In genomic region chr4:57676394-57676793, GRCh38 we compare ENCODE assay signal across 27 cellular contexts.
"Had no signal": no experiment of that assay in that cellular context is flagged by ENCODE, and none has a peak within 500 bp of the region (broad histone marks: within the 10 kb centered on the region; RNA-seq: fewer than 3 reads in every experiment).

No MANE protein-coding gene starts in this region.

- H3K4me1 Mint-ChIP-seq: stimulated activated effector memory CD8-positive, alpha-beta T cell treated with anti-CD3 and anti-CD28 coated beads, Interleukin-12 subunit alpha, Interleukin-12 subunit beta, amount 100 ng/mL, for 72 hours; stimulated activated memory B cell treated with anti-CD40 and anti-IgM and Interleukin-4, amounts not matched to agents 10 μg/mL and 1 μg/mL and 100 μg/mL, for 72 hours; stimulated activated naive B cell treated with anti-CD40 and anti-IgM and Interleukin-4, amounts not matched to agents 10 μg/mL and 1 μg/mL and 100 μg/mL, for 72 hours; stimulated activated naive CD8-positive, alpha-beta T cell treated with anti-CD3 and anti-CD28 coated beads, Interleukin-15, amount 100 ng/mL, for 72 hours had no signal

- H3K4me3 Mint-ChIP-seq: stimulated activated effector memory CD8-positive, alpha-beta T cell treated with anti-CD3 and anti-CD28 coated beads, Interleukin-12 subunit alpha, Interleukin-12 subunit beta, amount 100 ng/mL, for 72 hours; stimulated activated memory B cell treated with anti-CD40 and anti-IgM and Interleukin-4, amounts not matched to agents 10 μg/mL and 1 μg/mL and 100 μg/mL, for 72 hours; stimulated activated naive B cell treated with anti-CD40 and anti-IgM and Interleukin-4, amounts not matched to agents 10 μg/mL and 1 μg/mL and 100 μg/mL, for 72 hours; stimulated activated naive CD8-positive, alpha-beta T cell treated with anti-CD3 and anti-CD28 coated beads, Interleukin-15, amount 100 ng/mL, for 72 hours; stimulated activated naive CD8-positive, alpha-beta T cell treated with anti-CD3 and anti-CD28 coated beads, Interleukin-15, Interleukin-2, amounts not matched to agents 100 ng/mL and 50 ng/mL, for 24 hours; type B pancreatic cell had no signal

- H3K4me3 ChIP-seq: stomach, suprapubic skin, thoracic aorta, thyroid gland, tibial artery, tibial nerve, transverse colon, upper lobe of left lung, upper lobe of right lung, uterus, vagina had no signal

- H3K27ac Mint-ChIP-seq: stimulated activated effector memory CD8-positive, alpha-beta T cell treated with anti-CD3 and anti-CD28 coated beads, Interleukin-12 subunit alpha, Interleukin-12 subunit beta, amount 100 ng/mL, for 72 hours; stimulated activated memory B cell treated with anti-CD40 and anti-IgM and Interleukin-4, amounts not matched to agents 10 μg/mL and 1 μg/mL and 100 μg/mL, for 72 hours; stimulated activated naive B cell treated with anti-CD40 and anti-IgM and Interleukin-4, amounts not matched to agents 10 μg/mL and 1 μg/mL and 100 μg/mL, for 72 hours; stimulated activated naive CD8-positive, alpha-beta T cell treated with anti-CD3 and anti-CD28 coated beads, Interleukin-15, amount 100 ng/mL, for 72 hours; stimulated activated naive CD8-positive, alpha-beta T cell treated with anti-CD3 and anti-CD28 coated beads, Interleukin-15, Interleukin-2, amounts not matched to agents 100 ng/mL and 50 ng/mL, for 24 hours; type B pancreatic cell had no signal

- H3K9me3 ChIP-seq: stomach, suprapubic skin, thoracic aorta, thyroid gland, tibial artery, tibial nerve, transverse colon, upper lobe of left lung, upper lobe of right lung, uterus, vagina had no signal

- H3K4me1 ChIP-seq: suprapubic skin, thyroid gland, tibial artery, tibial nerve, transverse colon, upper lobe of left lung, upper lobe of right lung, uterus, vagina had no signal

- DNase-seq: stimulated activated CD4-positive, alpha-beta T cell treated with anti-CD3 and anti-CD28 coated beads, Interleukin-2, amount 100 ng/mL, for 48 hours; stimulated activated CD4-positive, alpha-beta T cell treated with anti-CD3 and anti-CD28 coated beads, Interleukin-4, amount 100 ng/mL, for 1 hour; stimulated activated CD4-positive, alpha-beta T cell treated with anti-CD3 and anti-CD28 coated beads, Interleukin-4, amount 100 ng/mL, for 24 hours; stimulated activated CD4-positive, alpha-beta T cell treated with anti-CD3 and anti-CD28 coated beads, Interleukin-4, amount 100 ng/mL, for 4 hours; stimulated activated CD8-positive, alpha-beta memory T cell treated with anti-CD3 and anti-CD28 coated beads, Interleukin-4, amount 100 ng/mL, for 48 hours; stimulated activated naive B cell treated with anti-CD40 and anti-IgM and Interleukin-4, amounts not matched to agents 10 μg/mL and 1 μg/mL and 100 μg/mL, for 72 hours; stimulated activated naive CD4-positive, alpha-beta T cell; stimulated activated naive CD4-positive, alpha-beta T cell treated with Interleukin-2 at 50 U/mL for 16 hours; stimulated activated naive CD8-positive, alpha-beta T cell treated with anti-CD3 and anti-CD28 coated beads, Interleukin-15, amount 100 ng/mL, for 72 hours; stimulated activated naive CD8-positive, alpha-beta T cell treated with anti-CD3 and anti-CD28 coated beads, Interleukin-15, Interleukin-2, amounts not matched to agents 100 U/mL and 50 U/mL, for 24 hours; stomach; substantia nigra; thyroid gland; tibial artery; transverse colon; upper lobe of left lung; upper lobe of right lung; uterus had no signal

- H3K27me3 Mint-ChIP-seq: stimulated activated memory B cell treated with anti-CD40 and anti-IgM and Interleukin-4, amounts not matched to agents 10 μg/mL and 1 μg/mL and 100 μg/mL, for 72 hours; stimulated activated naive B cell treated with anti-CD40 and anti-IgM and Interleukin-4, amounts not matched to agents 10 μg/mL and 1 μg/mL and 100 μg/mL, for 72 hours; stimulated activated naive CD8-positive, alpha-beta T cell treated with anti-CD3 and anti-CD28 coated beads, Interleukin-15, amount 100 ng/mL, for 72 hours; stimulated activated naive CD8-positive, alpha-beta T cell treated with anti-CD3 and anti-CD28 coated beads, Interleukin-15, Interleukin-2, amounts not matched to agents 100 ng/mL and 50 ng/mL, for 24 hours; type B pancreatic cell had no signal

- H3K36me3 ChIP-seq: stomach, suprapubic skin, thoracic aorta, thyroid gland, tibial artery, tibial nerve, transverse colon, upper lobe of left lung, upper lobe of right lung, uterus, vagina had no signal

- H3K27me3 ChIP-seq: stomach, suprapubic skin, thyroid gland, tibial artery, tibial nerve, transverse colon, upper lobe of left lung, upper lobe of right lung, uterus, vagina had no signal

- ATAC-seq: stimulated activated effector memory CD8-positive, alpha-beta T cell treated with anti-CD3 and anti-CD28 coated beads, Interleukin-12 subunit alpha, Interleukin-12 subunit beta, amount 100 ng/mL, for 72 hours; stimulated activated memory B cell treated with anti-CD40 and anti-IgM and Interleukin-4, amounts not matched to agents 10 μg/mL and 1 μg/mL and 100 μg/mL, for 72 hours; stimulated activated naive B cell treated with anti-CD40 and anti-IgM and Interleukin-4, amounts not matched to agents 10 μg/mL and 1 μg/mL and 100 μg/mL, for 72 hours; stimulated activated naive CD8-positive, alpha-beta T cell treated with anti-CD3 and anti-CD28 coated beads, Interleukin-15, amount 100 ng/mL, for 72 hours; stimulated activated naive CD8-positive, alpha-beta T cell treated with anti-CD3 and anti-CD28 coated beads, Interleukin-15, Interleukin-2, amounts not matched to agents 100 U/mL and 50 U/mL, for 24 hours; upper lobe of right lung had no signal

- FAIRE-seq: urothelium cell line had no signal

- H3K9me3 Mint-ChIP-seq: stimulated activated naive CD8-positive, alpha-beta T cell treated with anti-CD3 and anti-CD28 coated beads, Interleukin-15, amount 100 ng/mL, for 72 hours; stimulated activated naive CD8-positive, alpha-beta T cell treated with anti-CD3 and anti-CD28 coated beads, Interleukin-15, Interleukin-2, amounts not matched to agents 100 ng/mL and 50 ng/mL, for 24 hours; type B pancreatic cell had no signal

- H3K36me3 Mint-ChIP-seq: stimulated activated effector memory CD8-positive, alpha-beta T cell treated with anti-CD3 and anti-CD28 coated beads, Interleukin-12 subunit alpha, Interleukin-12 subunit beta, amount 100 ng/mL, for 72 hours; stimulated activated memory B cell treated with anti-CD40 and anti-IgM and Interleukin-4, amounts not matched to agents 10 μg/mL and 1 μg/mL and 100 μg/mL, for 72 hours; stimulated activated naive B cell treated with anti-CD40 and anti-IgM and Interleukin-4, amounts not matched to agents 10 μg/mL and 1 μg/mL and 100 μg/mL, for 72 hours; type B pancreatic cell had no signal

- H3K27ac ChIP-seq: stomach, suprapubic skin, thoracic aorta, thyroid gland, tibial artery, tibial nerve, transverse colon, upper lobe of left lung, upper lobe of right lung, uterus, vagina had no signal
